ENCODE assay signal across 10 cellular contexts in the genomic region with DNA sequence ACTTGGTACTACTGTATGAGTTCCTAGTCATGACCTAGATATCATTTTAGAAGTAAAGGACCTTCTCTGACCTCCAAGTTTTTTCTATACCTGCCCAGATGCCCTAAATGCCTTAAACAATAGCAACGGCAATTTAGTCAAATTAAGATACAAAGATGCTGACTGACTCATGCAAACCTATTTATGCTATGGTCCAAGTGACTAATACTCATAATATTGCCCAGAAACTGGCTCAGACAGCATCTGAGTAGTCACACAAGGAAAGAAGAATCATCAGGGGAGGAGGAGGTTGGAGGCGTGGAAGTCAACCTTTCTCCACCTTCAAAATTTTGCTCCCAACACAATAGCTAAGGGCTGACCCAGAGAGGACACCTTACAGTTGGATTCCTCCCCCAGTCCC. TPM values are rescaled to one million over a fixed set of nuclear protein-coding genes. Genes with fewer than 3 reads are reported as not detected.
DNase-seq lines count a peak whose midpoint lies in the region; FAIRE-seq and TF ChIP-seq lines count a peak whose summit lies in the region.
"Had no signal": no experiment of that assay in that cellular context is flagged by ENCODE, and none has a peak within 500 bp of the region (broad histone marks: within the 10 kb centered on the region; RNA-seq: fewer than 3 reads in every experiment).

No MANE protein-coding gene starts in this region.

- POLR2A ChIA-PET in endothelial cell of umbilical vein (lab: Charles Lee) = no interaction called here

- BruUV-seq in endothelial cell of umbilical vein (replicated peaks; lab: Mats Ljungman, UMichigan) = no TSS peak

- TF ChIP-seq CTCF in endothelial cell of umbilical vein (IDR thresholded peaks at IDR 0.05; ENCODE audit: extremely low read depth in 1 of 2, insufficient read depth in 1 of 2, low read depth in 1 of 2, low read length in 2 of 2) = no peak

- H3K4me1 ChIP-seq in endothelial cell of umbilical vein (ENCODE audit: control insufficient read depth, extremely low read depth, insufficient read depth, low read length) = peaks cover 38% of the 10 kb centered on the region

- no peak for TF ChIP-seq POLR2A in endothelial cell of umbilical vein (IDR thresholded peaks at IDR 0.05; ENCODE audit: low read depth, low read length)

- intact Hi-C loops in endothelial cell of umbilical vein (cut with micrococcal nuclease) = loop anchor here (5.0 kb wide), 1 partner anchor 88 kb away; no protein-coding TSS in a partner anchor

- dilution Hi-C loops in endothelial cell of umbilical vein (cut with MboI; ENCODE audit: extremely low pct_ligation_motif_present, low sequenced_read_pairs) = no loop called here

- peaks cover 3 to 4% of the 10 kb centered on the region in 2 experiments for H3K36me3 ChIP-seq in endothelial cell of umbilical vein (ENCODE audit: control insufficient read depth in 2 of 2, extremely low read depth in 1 of 2, insufficient read depth in 2 of 2, low read length in 2 of 2)

- no peak overlapping the region for H3K4me3 ChIP-seq in endothelial cell of umbilical vein (replicated peaks in 1 of 3; ENCODE audit: insufficient read depth in 1 of 3, low read depth in 1 of 3, low read length in 3 of 3)

- no peaks in the 10 kb centered on the region for H3K27me3 ChIP-seq in endothelial cell of umbilical vein (ENCODE audit: control insufficient read depth in 2 of 2, insufficient read depth in 2 of 2, low read length in 2 of 2)

- peaks cover 38% of the 10 kb centered on the region for H3K79me2 ChIP-seq in endothelial cell of umbilical vein (ENCODE audit: control insufficient read depth, insufficient read depth, low read length)

- no peaks in the 10 kb centered on the region for H3K9me3 ChIP-seq in endothelial cell of umbilical vein (replicated peaks; ENCODE audit: control insufficient read depth, insufficient read depth, low read length)

- in situ Hi-C loops in Caki2 (cut with HindIII; ENCODE audit: low pct_unique_long_range_greater_than_20kb, low sequenced_read_pairs) = no loop called here

- no peaks in the 10 kb centered on the region for H4K20me1 ChIP-seq in endothelial cell of umbilical vein (replicated peaks; ENCODE audit: control insufficient read depth, extremely low read depth, insufficient read depth, low read length)

- no peaks in the 10 kb centered on the region for H3K9me1 ChIP-seq in endothelial cell of umbilical vein (replicated peaks; ENCODE audit: control insufficient read depth, extremely low read depth, insufficient read depth, low read length)

- peak overlapping the region; percentile 20 for H3K9ac ChIP-seq in endothelial cell of umbilical vein (replicated peaks; ENCODE audit: extremely low read depth, insufficient read depth, low read length)

- peak; percentile 17 for DNase-seq in Caki2 (ENCODE audit: low read depth)
- peak; percentile 61 for DNase-seq in NCI-H226
- DNase-seq in endothelial cell of umbilical vein (ENCODE audit: low read depth, low spot score) = peak; percentile 78
- peak; percentile 74 for DNase-seq in renal cortical epithelial cell (ENCODE audit: low read depth)
- no peak for DNase-seq in NK-92 (lab: John Stamatoyannopoulos, UW; ENCODE audit: unreplicated experiment)
- no peak for DNase-seq in NCI-H1092 (lab: John Stamatoyannopoulos, UW)
- no peak for DNase-seq in NCI-H524 (lab: John Stamatoyannopoulos, UW)
- no peak for DNase-seq in NCI-H2196 treated with DMSO at 0.1 percent for 48 hours (lab: John Stamatoyannopoulos, UW; ENCODE audit: unreplicated experiment)
- DNase-seq: activated CD4-positive, alpha-beta T cell treated with anti-CD3 and anti-CD28 coated beads, Interleukin-2, amount 50 U/mL, for 1 hour; nephron progenitor cell had no signal

- peak overlapping the region; percentile 94 for H3K27ac ChIP-seq in endothelial cell of umbilical vein (ENCODE audit: insufficient read depth, low read depth, low read length)

- peak overlapping the region; percentile 11 for H3K4me2 ChIP-seq in endothelial cell of umbilical vein (ENCODE audit: insufficient read depth, low read length)

- FAIRE-seq in endothelial cell of umbilical vein (lab: Jason Lieb, UNC) = peak; percentile 93

- no peak overlapping the region for H2AFZ ChIP-seq in endothelial cell of umbilical vein (ENCODE audit: low read depth, low read length)

- CTCF ChIA-PET in endothelial cell of umbilical vein (lab: Charles Lee) = no interaction called here

TF ChIP-seq in endothelial cell of umbilical vein, 7 proteins besides CTCF, POLR2A, EP300 and RAD21:
- TF ChIP-seq GATA2 (IDR thresholded peaks at IDR 0.05; ENCODE audit: insufficient read depth, insufficient read length, low read depth, low read length) (no peak), JUN (IDR thresholded peaks at IDR 0.05; ENCODE audit: borderline replicate concordance, insufficient read depth, insufficient read length, low read depth) (peak; percentile 71), FOS (IDR thresholded peaks at IDR 0.05; ENCODE audit: borderline replicate concordance, insufficient read depth, low read length) (peak; percentile 79)

RNA-seq across cellular contexts. Expression of a gene that starts 6.8 kb away (rescaled TPM):
- total RNA-seq in Caki2 (2014; rRNA removed; shearing (Covaris generic); ENCODE audit: low replicate concordance) = 12.0 and 23.6 TPM in 2 replicates
- 20.2 and 20.8 TPM in 2 replicates for total RNA-seq in endothelial cell of umbilical vein
- polyA plus RNA-seq in endothelial cell of umbilical vein = 11.1 and 13.9 TPM in 2 replicates
- polyA plus RNA-seq in endothelial cell of umbilical vein (2011; cell fraction: cytosol; rRNA removed) = 9.8 and 11.0 TPM in 2 replicates
- 13.7 and 14.7 TPM in 2 replicates for polyA plus RNA-seq in endothelial cell of umbilical vein (2011; cell fraction: nucleus; rRNA removed)
- 15.3 and 17.1 TPM in 2 replicates for polyA plus RNA-seq in endothelial cell of umbilical vein (2012)
- 29.1 and 29.3 TPM in 2 replicates for polyA minus RNA-seq in endothelial cell of umbilical vein
- 7.4 TPM for polyA minus RNA-seq in endothelial cell of umbilical vein (2011; cell fraction: cytosol; rRNA and poly(A)+ RNA removed)
- polyA minus RNA-seq in endothelial cell of umbilical vein (2011; cell fraction: nucleus; rRNA and poly(A)+ RNA removed) = 18.6 and 21.5 TPM in 2 replicates
- 11.1 and 46.2 TPM in 2 replicates for total RNA-seq in renal cortical epithelial cell

RNA-seq across cellular contexts. Expression of a gene that starts 38.5 kb away (rescaled TPM):
- not detected in 2 replicates for total RNA-seq in Caki2 (2014; rRNA removed; shearing (Covaris generic); ENCODE audit: low replicate concordance)
- not detected in 2 replicates for total RNA-seq in endothelial cell of umbilical vein
- polyA plus RNA-seq in endothelial cell of umbilical vein = not detected in 2 replicates
- polyA plus RNA-seq in endothelial cell of umbilical vein (2011; cell fraction: cytosol; rRNA removed) = not detected in 2 replicates
- not detected in 2 replicates for polyA plus RNA-seq in endothelial cell of umbilical vein (2011; cell fraction: nucleus; rRNA removed)
- not detected in 2 replicates for polyA plus RNA-seq in endothelial cell of umbilical vein (2012)
- not detected in 2 replicates for polyA minus RNA-seq in endothelial cell of umbilical vein
- not detected for polyA minus RNA-seq in endothelial cell of umbilical vein (2011; cell fraction: cytosol; rRNA and poly(A)+ RNA removed)
- polyA minus RNA-seq in endothelial cell of umbilical vein (2011; cell fraction: nucleus; rRNA and poly(A)+ RNA removed) = not detected in 2 replicates
- total RNA-seq in renal cortical epithelial cell = not detected in 2 replicates

RNA-seq across cellular contexts. Expression of a gene that starts 45.5 kb away (rescaled TPM):
- total RNA-seq in Caki2 (2014; rRNA removed; shearing (Covaris generic); ENCODE audit: low replicate concordance) = not detected in 2 replicates
- total RNA-seq in endothelial cell of umbilical vein = not detected in 2 replicates
- polyA plus RNA-seq in endothelial cell of umbilical vein = not detected in 2 replicates
- not detected in 2 replicates for polyA plus RNA-seq in endothelial cell of umbilical vein (2011; cell fraction: cytosol; rRNA removed)
- polyA plus RNA-seq in endothelial cell of umbilical vein (2011; cell fraction: nucleus; rRNA removed) = not detected in 2 replicates
- 0.10 and 0.13 TPM in 2 replicates for polyA plus RNA-seq in endothelial cell of umbilical vein (2012)
- not detected in 2 replicates for polyA minus RNA-seq in endothelial cell of umbilical vein
- not detected for polyA minus RNA-seq in endothelial cell of umbilical vein (2011; cell fraction: cytosol; rRNA and poly(A)+ RNA removed)
- not detected in 2 replicates for polyA minus RNA-seq in endothelial cell of umbilical vein (2011; cell fraction: nucleus; rRNA and poly(A)+ RNA removed)
- not detected in 2 replicates for total RNA-seq in renal cortical epithelial cell

Comparison
In these comparisons a context has a peak if more than half of its experiments do, and no peak if none do; other contexts are left out.
1. DNase-seq: peak in Caki2 (single experiment), NCI-H226 (single experiment), endothelial cell of umbilical vein (single experiment) and renal cortical epithelial cell (single experiment); none in NK-92 (single experiment), NCI-H1092 (single experiment), NCI-H524 (0 of 2) and NCI-H2196 treated with DMSO at 0.1 percent for 48 hours (single experiment).